Comparison of ENCODE assay signal across 9 cellular contexts in the genomic region with DNA sequence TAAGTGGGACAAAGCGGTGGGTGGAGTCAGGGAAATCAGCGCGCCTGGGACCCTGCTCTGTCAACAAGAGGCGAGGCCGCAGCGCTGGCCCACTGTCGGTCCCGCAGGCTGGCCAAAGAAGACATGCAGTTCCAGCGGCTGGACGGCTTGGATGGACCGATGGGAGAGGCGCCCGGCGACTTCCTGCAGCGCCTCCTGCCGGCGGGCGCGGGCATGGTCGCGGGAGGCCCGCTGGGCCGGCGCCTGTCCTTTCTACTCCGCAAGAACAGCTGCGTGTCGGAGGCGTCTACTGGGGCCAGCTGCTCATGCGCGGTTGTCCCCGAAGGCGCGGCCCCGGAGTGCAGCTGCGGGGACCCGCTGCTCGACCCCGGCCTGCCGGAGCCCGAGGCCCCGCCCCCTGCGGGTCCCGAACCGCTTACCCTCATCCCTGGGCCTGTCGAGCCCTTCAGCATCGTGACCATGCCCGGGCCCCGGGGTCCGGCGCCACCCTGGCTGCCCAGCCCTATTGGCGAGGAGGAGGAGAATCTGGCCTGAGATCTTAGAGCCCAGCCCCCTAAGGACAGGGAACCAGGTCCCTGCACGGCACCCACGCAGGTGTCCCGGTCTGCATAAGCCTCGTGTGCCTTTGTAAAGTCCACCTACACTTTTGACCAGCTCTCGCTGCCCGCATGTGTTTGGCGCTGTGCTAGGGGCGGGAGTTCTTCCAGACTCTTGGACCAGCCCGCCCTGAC. TPM values are rescaled to one million over a fixed set of nuclear protein-coding genes. Genes with fewer than 3 reads are reported as not detected.
DNase-seq lines count a peak whose midpoint lies in the region; ATAC-seq and TF ChIP-seq lines count a peak whose summit lies in the region.
"Had no signal": no experiment of that assay in that cellular context is flagged by ENCODE, and none has a peak within 500 bp of the region (broad histone marks: within the 10 kb centered on the region; RNA-seq: fewer than 3 reads in every experiment).

No MANE protein-coding gene starts in this region.

- peak overlapping the region; percentile 42 for H3K4me2 ChIP-seq in parathyroid adenoma (ENCODE audit: low read length)

- no peak overlapping the region for H3K27ac Mint-ChIP-seq in activated naive CD8-positive, alpha-beta T cell treated with anti-CD3 and anti-CD28 coated beads for 36 hours

- H3K79me2 ChIP-seq in parathyroid adenoma = no peaks in the 10 kb centered on the region

- H3K4me3 ChIP-seq in LNCaP clone FGC (ENCODE audit: low read depth, low read length) (0 out of 2 replicates have a peak overlapping the region, but pooled peaks have one; percentile 18), cardiac muscle cell (peak overlapping the region; percentile 16), parathyroid adenoma (ENCODE audit: low read depth, low read length) (peak overlapping the region; percentile 3)

- no peaks in the 10 kb centered on the region for H3K9me3 ChIP-seq in cardiac muscle cell (ENCODE audit: low read depth)
- H3K9me3 ChIP-seq in parathyroid adenoma (ENCODE audit: control insufficient read depth, low read length) = no peaks in the 10 kb centered on the region

- H3K27ac ChIP-seq in cardiac muscle cell = no peak overlapping the region
- peak overlapping the region; percentile 67 for H3K27ac ChIP-seq in parathyroid adenoma

- no peak overlapping the region for H3K9ac ChIP-seq in parathyroid adenoma

- no peaks in the 10 kb centered on the region for H3K9me3 Mint-ChIP-seq in activated naive CD8-positive, alpha-beta T cell treated with anti-CD3 and anti-CD28 coated beads for 36 hours

- peaks cover 18% of the 10 kb centered on the region for H3K27me3 ChIP-seq in cardiac muscle cell
- H3K27me3 ChIP-seq in parathyroid adenoma (ENCODE audit: control insufficient read depth, insufficient read depth, low read length) = no peaks in the 10 kb centered on the region

- peaks cover 4% of the 10 kb centered on the region for H3K4me1 Mint-ChIP-seq in activated naive CD8-positive, alpha-beta T cell treated with anti-CD3 and anti-CD28 coated beads for 36 hours

- no peak overlapping the region for H3K4me3 Mint-ChIP-seq in activated naive CD8-positive, alpha-beta T cell treated with anti-CD3 and anti-CD28 coated beads for 36 hours

- H3K4me1 ChIP-seq in cardiac muscle cell (ENCODE audit: low read depth) = peaks cover 4% of the 10 kb centered on the region
- H3K4me1 ChIP-seq in parathyroid adenoma = peaks cover 2% of the 10 kb centered on the region

- H3K36me3 Mint-ChIP-seq in activated naive CD8-positive, alpha-beta T cell treated with anti-CD3 and anti-CD28 coated beads for 36 hours = no peaks in the 10 kb centered on the region

- H3K36me3 ChIP-seq in cardiac muscle cell (no peaks in the 10 kb centered on the region), parathyroid adenoma (ENCODE audit: control insufficient read depth, insufficient read depth, low read length) (no peaks in the 10 kb centered on the region)

- ATAC-seq in SK-N-SH treated with all-trans-retinoic acid at 6 μM for 48 hours = peak; percentile 96
- no peak for ATAC-seq in GM21723 (IDR thresholded peaks at IDR 0.05; ENCODE audit: unreplicated experiment)

- TF ChIP-seq CTCF in LNCaP clone FGC (IDR thresholded peaks at IDR 0.05; ENCODE audit: control insufficient read depth, extremely low read depth, insufficient read depth) = peak; percentile 88
- TF ChIP-seq CTCF in cardiac muscle cell (IDR thresholded peaks at IDR 0.05; ENCODE audit: low read depth, low read length) = peak; percentile 97
- peak; percentile 97 for TF ChIP-seq CTCF in parathyroid adenoma (IDR thresholded peaks at IDR 0.05)

- DNase-seq in DMS153 treated with DMSO at 0.1 percent for 48 hours (lab: John Stamatoyannopoulos, UW; ENCODE audit: unreplicated experiment) = peak; percentile 6
- DNase-seq in LNCaP clone FGC (ENCODE audit: low read depth) = peak; percentile 23
- peak; percentile 80 for DNase-seq in activated naive CD8-positive, alpha-beta T cell treated with anti-CD3 and anti-CD28 coated beads for 36 hours
- DNase-seq in cardiac muscle cell (ENCODE audit: low read depth in 1 of 2, low spot score in 1 of 2) = peak; percentile 76 to 86
- no peak for DNase-seq in amniotic stem cell (lab: John Stamatoyannopoulos, UW)

- peak overlapping the region; percentile 87 for H2AFZ ChIP-seq in parathyroid adenoma

- peaks cover 40% of the 10 kb centered on the region for H3K27me3 Mint-ChIP-seq in activated naive CD8-positive, alpha-beta T cell treated with anti-CD3 and anti-CD28 coated beads for 36 hours

TF ChIP-seq in SK-N-SH treated with all-trans-retinoic acid at 6 μM for 48 hours, 23 proteins besides CTCF, POLR2A, EP300 and RAD21:
- TF ChIP-seq ESRRG (CRISPR knock-in tag; IDR thresholded peaks at IDR 0.05) (no peak), GLIS3 (CRISPR knock-in tag; IDR thresholded peaks at IDR 0.05) (no peak), ARNTL (CRISPR knock-in tag; IDR thresholded peaks at IDR 0.05; ENCODE audit: borderline replicate concordance, low read depth) (no peak), RARB (CRISPR knock-in tag; IDR thresholded peaks at IDR 0.05) (no peak), ZC3H10 (CRISPR knock-in tag; IDR thresholded peaks at IDR 0.05) (no peak), SNAI2 (CRISPR knock-in tag; IDR thresholded peaks at IDR 0.05) (no peak), CSDC2 (CRISPR knock-in tag; IDR thresholded peaks at IDR 0.05) (no peak)
- TF ChIP-seq, protein P1, sequence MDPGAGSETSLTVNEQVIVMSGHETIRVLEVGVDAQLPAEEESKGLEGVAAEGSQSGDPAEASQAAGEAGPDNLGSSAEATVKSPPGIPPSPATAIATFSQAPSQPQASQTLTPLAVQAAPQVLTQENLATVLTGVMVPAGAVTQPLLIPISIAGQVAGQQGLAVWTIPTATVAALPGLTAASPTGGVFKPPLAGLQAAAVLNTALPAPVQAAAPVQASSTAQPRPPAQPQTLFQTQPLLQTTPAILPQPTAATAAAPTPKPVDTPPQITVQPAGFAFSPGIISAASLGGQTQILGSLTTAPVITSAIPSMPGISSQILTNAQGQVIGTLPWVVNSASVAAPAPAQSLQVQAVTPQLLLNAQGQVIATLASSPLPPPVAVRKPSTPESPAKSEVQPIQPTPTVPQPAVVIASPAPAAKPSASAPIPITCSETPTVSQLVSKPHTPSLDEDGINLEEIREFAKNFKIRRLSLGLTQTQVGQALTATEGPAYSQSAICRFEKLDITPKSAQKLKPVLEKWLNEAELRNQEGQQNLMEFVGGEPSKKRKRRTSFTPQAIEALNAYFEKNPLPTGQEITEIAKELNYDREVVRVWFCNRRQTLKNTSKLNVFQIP (CRISPR knock-in tag; IDR thresholded peaks at IDR 0.05; ENCODE audit: borderline replicate concordance, low read depth) = 0 out of 2 replicates have a peak, but pooled peaks have one; percentile 19

RNA-seq across cellular contexts. Expression of gene BEST2, which starts 6.1 kb away (rescaled TPM):
- total RNA-seq in activated naive CD8-positive, alpha-beta T cell treated with anti-CD3 and anti-CD28 coated beads for 36 hours = not detected
- total RNA-seq in cardiac muscle cell = not detected in 2 replicates
- polyA plus RNA-seq in cardiac muscle cell = not detected in 2 replicates
- total RNA-seq: activated CD8-positive, alpha-beta memory T cell treated with anti-CD3 and anti-CD28 coated beads for 36 hours had no signal

RNA-seq across cellular contexts. Expression of gene HOOK2, which starts 17.6 kb away (rescaled TPM):
- 10 to 100 TPM; 13.0 to 13.8 TPM for total RNA-seq in activated naive CD8-positive, alpha-beta T cell treated with anti-CD3 and anti-CD28 coated beads for 36 hours
- total RNA-seq in cardiac muscle cell = 28.5 and 54.4 TPM in 2 replicates
- 31.1 and 41.6 TPM in 2 replicates for polyA plus RNA-seq in cardiac muscle cell

RNA-seq across cellular contexts. Expression of gene GET3, which starts 20.4 kb away (rescaled TPM):
- total RNA-seq in activated naive CD8-positive, alpha-beta T cell treated with anti-CD3 and anti-CD28 coated beads for 36 hours = 10 to 100 TPM; 78.3 to 80.2 TPM
- total RNA-seq in cardiac muscle cell = 44.8 and 73.6 TPM in 2 replicates
- 88.3 and 103 TPM in 2 replicates for polyA plus RNA-seq in cardiac muscle cell

RNA-seq across cellular contexts. Expression of gene TRIR, which starts 23.2 kb away (rescaled TPM):
- 100 to 1,000 TPM; 223 to 230 TPM for total RNA-seq in activated naive CD8-positive, alpha-beta T cell treated with anti-CD3 and anti-CD28 coated beads for 36 hours
- total RNA-seq in cardiac muscle cell = 307 and 371 TPM in 2 replicates
- 175 and 218 TPM in 2 replicates for polyA plus RNA-seq in cardiac muscle cell

RNA-seq across cellular contexts. Expression of gene JUNB, which starts 33.6 kb away (rescaled TPM):
- 100 to 1,000 TPM; 171 to 175 TPM for total RNA-seq in activated naive CD8-positive, alpha-beta T cell treated with anti-CD3 and anti-CD28 coated beads for 36 hours
- total RNA-seq in cardiac muscle cell = 57.6 and 103 TPM in 2 replicates
- polyA plus RNA-seq in cardiac muscle cell = 37.2 and 48.3 TPM in 2 replicates
